Comparison of ENCODE assay signal across 10 cellular contexts in genomic region chr12:2893007-2893406, GRCh38. TPM values are rescaled to one million over a fixed set of nuclear protein-coding genes. Genes with fewer than 3 reads are reported as not detected.
DNase-seq lines count a peak whose midpoint lies in the region; ATAC-seq and TF ChIP-seq lines count a peak whose summit lies in the region.
"Had no signal": no experiment of that assay in that cellular context is flagged by ENCODE, and none has a peak within 500 bp of the region (broad histone marks: within the 10 kb centered on the region; RNA-seq: fewer than 3 reads in every experiment).

No MANE protein-coding gene starts in this region.

- H3K9me3 ChIP-seq in SK-N-SH (no peaks in the 10 kb centered on the region), esophagus muscularis mucosa (no peaks in the 10 kb centered on the region), sigmoid colon (no peaks in the 10 kb centered on the region), Karpas-422 (ENCODE audit: low read length) (no peaks in the 10 kb centered on the region)

- no peak for TF ChIP-seq EP300 in SK-N-SH (IDR thresholded peaks at IDR 0.05; ENCODE audit: borderline replicate concordance in 1 of 2, low read depth in 1 of 2, low read length in 1 of 2)
- TF ChIP-seq EP300 in esophagus muscularis mucosa (IDR thresholded peaks at IDR 0.05), result no peak
- no peak for TF ChIP-seq EP300 in sigmoid colon (IDR thresholded peaks at IDR 0.05)

- H3K9ac ChIP-seq in SK-N-SH, result no peak overlapping the region
- no peak overlapping the region for H3K9ac ChIP-seq in Karpas-422 (ENCODE audit: low read length)

- peaks cover 3 to 16% of the 10 kb centered on the region in 2 experiments for H3K36me3 ChIP-seq in SK-N-SH (replicated peaks in 1 of 2; ENCODE audit: control insufficient read depth in 1 of 2, insufficient read depth in 2 of 2, low read length in 1 of 2)
- H3K36me3 ChIP-seq in esophagus muscularis mucosa, result peaks cover 0 to 6% (median 0%) of the 10 kb centered on the region in 4 donors
- H3K36me3 ChIP-seq in sigmoid colon, result no peaks in the 10 kb centered on the region
- H3K36me3 ChIP-seq in Karpas-422 (ENCODE audit: insufficient read depth, low read length), result peaks cover 3% of the 10 kb centered on the region; the same call in 1 of the 2 replicates

- peak overlapping the region; percentile 93 for H3K4me2 ChIP-seq in SK-N-SH
- no peak overlapping the region for H3K4me2 ChIP-seq in Karpas-422 (ENCODE audit: low read depth, low read length, poor library complexity, severe bottlenecking)

- H2AFZ ChIP-seq in SK-N-SH (ENCODE audit: low read depth) (no peak overlapping the region), Karpas-422 (ENCODE audit: low read length) (no peak overlapping the region)

- H3K4me3 ChIP-seq in SK-N-SH (ENCODE audit: low read depth in 2 of 2, low read length in 1 of 2) (no peak overlapping the region), esophagus muscularis mucosa (peak overlapping the region in 3 of 4 donors; percentile 20 to 77 (median 74)), sigmoid colon (peak overlapping the region in 1 of 4 donors; percentile 14), Karpas-422 (ENCODE audit: low read length) (no peak overlapping the region)

- WGBS in SK-N-SH (ENCODE audit: low lambda C conversion rate), result 88% methylated on average over 8 of the region's 8 CpGs
- WGBS in esophagus muscularis mucosa, result 59% methylated on average over 8 of the region's 8 CpGs
- WGBS in sigmoid colon, 2 donors, result 89 to 92% methylated on average over 8 of the region's 8 CpGs

- TF ChIP-seq POLR2A in esophagus muscularis mucosa (IDR thresholded peaks at IDR 0.05; ENCODE audit: low read depth) (no peak), sigmoid colon (IDR thresholded peaks at IDR 0.05) (no peak)

- intact Hi-C loops in esophagus muscularis mucosa (cut with DNase I) (no loop called here), sigmoid colon (cut with DNase I) (loop anchor here (5.0 kb wide), 1 partner anchor 81 kb away; the partner anchor contains the start of gene ITFG2)

- DNase-seq in GM04503 (ENCODE audit: low read depth) (peak; percentile 81), SK-N-SH (no peak), esophagus muscularis mucosa (ENCODE audit: extremely low spot score) (no peak), sigmoid colon (peak; percentile 73), Karpas-422 (no peak), activated gamma-delta T cell (lab: John Stamatoyannopoulos, UW) (no peak)
- DNase-seq: activated effector memory CD4-positive, alpha-beta T cell treated with Interleukin-2 at 50 U/mL for 16 hours had no signal

- peaks cover 32% of the 10 kb centered on the region for H3F3A ChIP-seq in SK-N-SH (replicated peaks; ENCODE audit: insufficient read depth)

- CTCF ChIA-PET in SK-N-SH (lab: Yijun Ruan, JAX), result interaction anchor here (0.7 to 1.3 kb wide), 2 partner anchors 141 to 144 kb away, joined by 3 read pairs; no protein-coding TSS in a partner anchor

- H3K27me3 ChIP-seq in SK-N-SH (ENCODE audit: insufficient read depth) (no peaks in the 10 kb centered on the region), esophagus muscularis mucosa (no peaks in the 10 kb centered on the region), sigmoid colon (no peaks in the 10 kb centered on the region), Karpas-422 (ENCODE audit: low read length) (no peaks in the 10 kb centered on the region)

- no peak for TF ChIP-seq RAD21 in SK-N-SH (IDR thresholded peaks at IDR 0.05; ENCODE audit: low read length)

- H3K79me2 ChIP-seq in SK-N-SH (ENCODE audit: insufficient read depth), result peaks cover 73% of the 10 kb centered on the region
- H3K79me2 ChIP-seq in Karpas-422 (ENCODE audit: low read length), result peaks cover 28% of the 10 kb centered on the region

- H3K4me1 ChIP-seq in SK-N-SH (ENCODE audit: control insufficient read depth in 1 of 2, insufficient read depth in 2 of 2, low read depth in 1 of 2, low read length in 1 of 2) (peaks cover 9 to 26% of the 10 kb centered on the region in 2 experiments; a peak in 2 of 4 replicates), esophagus muscularis mucosa (peaks cover 23 to 64% (median 59%) of the 10 kb centered on the region in 4 donors), sigmoid colon (peaks cover 0 to 59% (median 52%) of the 10 kb centered on the region in 4 donors), Karpas-422 (ENCODE audit: low read length) (peaks cover 16% of the 10 kb centered on the region)

- POLR2A ChIA-PET in SK-N-SH (lab: Yijun Ruan, JAX), result interaction anchor here (0.6 kb wide), 1 partner anchor 93 kb away, joined by 3 read pairs; no protein-coding TSS in a partner anchor

- H3K27ac ChIP-seq in SK-N-SH (ENCODE audit: low read depth in 2 of 2, low read length in 1 of 2) (peak overlapping the region in 1 of 2 experiments; percentile 91; a peak in 2 of 4 replicates), esophagus muscularis mucosa (replicated peaks in 1 of 4) (peak overlapping the region; percentile 26 to 97 (median 84)), sigmoid colon (peak overlapping the region; percentile 87 to 100 (median 94)), Karpas-422 (ENCODE audit: low read length) (no peak overlapping the region)

- H4K20me1 ChIP-seq in SK-N-SH (ENCODE audit: insufficient read depth) (peaks cover 41% of the 10 kb centered on the region), Karpas-422 (ENCODE audit: insufficient read depth, low read depth, low read length) (no peaks in the 10 kb centered on the region)

- TF ChIP-seq CTCF in SK-N-SH (IDR thresholded peaks at IDR 0.05) (no peak), esophagus muscularis mucosa (IDR thresholded peaks at IDR 0.05) (no peak), sigmoid colon (IDR thresholded peaks at IDR 0.05) (no peak)

- H3K9me2 ChIP-seq in SK-N-SH (no peaks in the 10 kb centered on the region), Karpas-422 (replicated peaks; ENCODE audit: insufficient read depth, low read length) (no peaks in the 10 kb centered on the region)

- ATAC-seq in GM21381 (IDR thresholded peaks at IDR 0.05; ENCODE audit: unreplicated experiment) (no peak), HG02870 (IDR thresholded peaks at IDR 0.05; ENCODE audit: unreplicated experiment) (no peak)
- ATAC-seq: Panc1 had no signal

TF ChIP-seq in SK-N-SH, 30 proteins besides CTCF, POLR2A, EP300 and RAD21 (continues in another document):
- TF ChIP-seq ELF1 (IDR thresholded peaks at IDR 0.05) (no peak), JUND (IDR thresholded peaks at IDR 0.05) (peak; percentile 63), EZH2phosphoT487 (IDR thresholded peaks at IDR 0.05; ENCODE audit: borderline replicate concordance, low read depth) (no peak), MXI1 (IDR thresholded peaks at IDR 0.05; ENCODE audit: low read depth, low read length) (no peak), PBX3 (IDR thresholded peaks at IDR 0.05) (0 out of 2 replicates have a peak, but pooled peaks have one; percentile 25), TEAD4 (IDR thresholded peaks at IDR 0.05; ENCODE audit: borderline replicate concordance, insufficient read depth) (no peak), FOSL2 (IDR thresholded peaks at IDR 0.05; ENCODE audit: borderline replicate concordance, low read depth) (peak; percentile 53)

RNA-seq across cellular contexts. Expression of gene TULP3, which starts 2.3 kb away (rescaled TPM):
- 22.6 and 24.0 TPM in 2 replicates for polyA plus RNA-seq in SK-N-SH (2012; rRNA removed)
- 19.2 and 19.4 TPM in 2 replicates for polyA plus RNA-seq in SK-N-SH (2012; cell fraction: cytosol; rRNA removed)
- 31.6 and 33.6 TPM in 2 replicates for polyA plus RNA-seq in SK-N-SH (2012; cell fraction: nucleus; rRNA removed)
- 10 to 100 TPM; 19.1 to 35.7 (median 27.4) TPM for total RNA-seq in esophagus muscularis mucosa
- total RNA-seq in sigmoid colon, result 10 to 100 TPM; 17.8 to 32.1 (median 24.8) TPM
- polyA plus RNA-seq in sigmoid colon, result 1 to 10 TPM; 3.0 to 9.6 (median 7.8) TPM
- 11.7 and 14.1 TPM in 2 replicates for total RNA-seq in Karpas-422 (2014; rRNA removed; shearing (Covaris generic); ENCODE audit: low replicate concordance)

RNA-seq across cellular contexts. Expression of gene RHNO1, which starts 16.0 kb away (rescaled TPM):
- polyA plus RNA-seq in SK-N-SH (2012; rRNA removed), result 28.9 and 39.5 TPM in 2 replicates
- polyA plus RNA-seq in SK-N-SH (2012; cell fraction: cytosol; rRNA removed), result 37.0 and 39.2 TPM in 2 replicates
- 8.5 and 11.7 TPM in 2 replicates for polyA plus RNA-seq in SK-N-SH (2012; cell fraction: nucleus; rRNA removed)
- 1 to 10 TPM; 7.1 to 9.7 (median 8.9) TPM for total RNA-seq in esophagus muscularis mucosa
- total RNA-seq in sigmoid colon, result 1 to 10 TPM; 6.1 to 9.6 (median 8.2) TPM
- polyA plus RNA-seq in sigmoid colon, result 10 to 100 TPM; 16.9 to 21.6 (median 19.4) TPM
- 34.8 and 45.6 TPM in 2 replicates for total RNA-seq in Karpas-422 (2014; rRNA removed; shearing (Covaris generic); ENCODE audit: low replicate concordance)

RNA-seq across cellular contexts. Expression of gene FOXM1, which starts 16.0 kb away (rescaled TPM):
- 17.0 and 29.9 TPM in 2 replicates for polyA plus RNA-seq in SK-N-SH (2012; rRNA removed)
- 18.1 and 29.2 TPM in 2 replicates for polyA plus RNA-seq in SK-N-SH (2012; cell fraction: cytosol; rRNA removed)
- polyA plus RNA-seq in SK-N-SH (2012; cell fraction: nucleus; rRNA removed), result 29.4 and 33.4 TPM in 2 replicates
- total RNA-seq in esophagus muscularis mucosa, result 1 to 10 TPM in 1 of 4 donors, under 1 TPM in 2, not detected in 1; under 0.01 to 1.4 (median 0.17) TPM
- 1 to 10 TPM in 2 of 4 donors, under 1 TPM in 1, not detected in 1; 0.36 to 2.5 (median 1.4) TPM for total RNA-seq in sigmoid colon
- polyA plus RNA-seq in sigmoid colon, result 10 to 100 TPM in 1 of 3 donors, 1 to 10 TPM in 2; 2.4 to 34.9 (median 3.7) TPM
- total RNA-seq in Karpas-422 (2014; rRNA removed; shearing (Covaris generic); ENCODE audit: low replicate concordance), result 15.4 and 20.8 TPM in 2 replicates

RNA-seq across cellular contexts. Expression of gene TEX52, which starts 36.2 kb away (rescaled TPM):
- polyA plus RNA-seq in SK-N-SH (2012; rRNA removed) (not detected in 2 replicates), sigmoid colon (not detected)
- polyA plus RNA-seq in SK-N-SH (2012; cell fraction: cytosol; rRNA removed), result not detected in 2 replicates
- not detected in 2 replicates for polyA plus RNA-seq in SK-N-SH (2012; cell fraction: nucleus; rRNA removed)
- total RNA-seq in esophagus muscularis mucosa (not detected), sigmoid colon (not detected)
- not detected in 2 replicates for total RNA-seq in Karpas-422 (2014; rRNA removed; shearing (Covaris generic); ENCODE audit: low replicate concordance)

RNA-seq across cellular contexts. Expression of gene NRIP2, which starts 58.2 kb away (rescaled TPM):
- polyA plus RNA-seq in SK-N-SH (2012; rRNA removed), result not detected in 2 replicates
- polyA plus RNA-seq in SK-N-SH (2012; cell fraction: cytosol; rRNA removed), result not detected in 2 replicates
- polyA plus RNA-seq in SK-N-SH (2012; cell fraction: nucleus; rRNA removed), result 0.04 TPM in 1 of 2 replicates, not detected in the other
- total RNA-seq in esophagus muscularis mucosa, result 1 to 10 TPM in 3 of 4 donors, under 1 TPM in 1; 0.83 to 9.7 (median 2.9) TPM
- 1 to 10 TPM in 3 of 4 donors, under 1 TPM in 1; 0.33 to 10.0 (median 1.9) TPM for total RNA-seq in sigmoid colon
- 1 to 10 TPM in 1 of 3 donors, under 1 TPM in 1, not detected in 1; 0.60 to 1.5 TPM for polyA plus RNA-seq in sigmoid colon
- not detected in 2 replicates for total RNA-seq in Karpas-422 (2014; rRNA removed; shearing (Covaris generic); ENCODE audit: low replicate concordance)

Comparison
In these comparisons a context has a peak if more than half of its experiments do, and no peak if none do; other contexts are left out.
1. DNase-seq: peak in GM04503 (single experiment) and sigmoid colon (single experiment); none in SK-N-SH (single experiment), esophagus muscularis mucosa (single experiment), Karpas-422 (single experiment) and activated gamma-delta T cell (single experiment).
2. H3K4me3 ChIP-seq: peak in esophagus muscularis mucosa (3 of 4); none in SK-N-SH (0 of 2) and Karpas-422 (single experiment).